1 cellular context compared by ENCODE assay signal in the genomic region with DNA sequence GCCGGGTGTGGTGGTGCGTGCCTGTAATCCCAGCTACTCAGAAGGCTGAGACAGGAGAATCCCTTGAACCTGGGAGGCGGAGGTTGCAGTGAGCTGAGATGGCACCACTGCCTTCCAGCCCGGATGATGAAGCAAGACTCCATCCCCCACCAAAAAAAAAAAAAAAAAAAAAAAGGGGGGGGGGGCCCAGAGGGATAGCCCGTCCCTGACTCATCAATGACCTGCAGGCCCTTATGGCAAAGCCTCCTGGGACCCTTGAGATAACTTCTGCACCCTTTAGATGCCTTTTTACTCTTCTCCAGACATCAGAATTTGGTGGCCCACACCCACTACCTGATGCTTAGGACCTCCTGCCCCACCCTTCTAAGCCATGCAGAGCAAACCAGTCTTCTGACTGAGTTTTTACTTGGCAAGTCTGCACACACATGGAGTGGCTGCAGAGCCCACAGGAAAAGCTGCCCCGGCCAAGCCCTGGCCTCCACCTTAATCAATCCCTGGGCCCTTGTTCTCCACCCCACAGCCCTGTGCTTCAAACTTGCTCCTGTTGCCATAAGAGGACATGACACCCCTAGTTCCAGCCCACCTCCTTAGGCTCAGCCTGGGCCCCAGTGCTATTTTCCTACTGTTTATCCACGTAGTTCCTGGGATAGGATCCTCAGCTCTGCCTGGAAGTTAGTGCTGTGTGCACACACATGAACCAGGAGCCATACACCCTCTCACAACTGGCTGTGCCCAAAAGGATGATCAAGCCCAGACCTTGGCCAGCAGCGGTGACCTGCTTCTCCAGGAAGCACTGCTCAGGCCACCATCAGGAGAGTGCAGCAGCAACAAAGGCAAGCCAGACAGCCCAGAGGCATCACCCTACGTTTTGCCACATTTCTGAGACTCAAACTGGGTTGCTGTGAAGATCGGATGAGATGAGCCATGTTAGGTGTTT.
TF ChIP-seq lines count a peak whose summit lies in the region.

No MANE protein-coding gene starts in this region.

TF ChIP-seq in H1, 55 proteins besides CTCF, POLR2A, EP300 and RAD21:
- TF ChIP-seq TAF7 (optimal IDR thresholded peaks at IDR 0.05; ENCODE audit: borderline replicate concordance, low read depth, low read length) (no peak), SAP30 (IDR thresholded peaks at IDR 0.05; ENCODE audit: insufficient read depth, insufficient replicate concordance, low read length) (no peak), HDAC2 (IDR thresholded peaks at IDR 0.05; ENCODE audit: borderline replicate concordance in 1 of 2, low read depth in 2 of 2, low read length in 2 of 2) (no peak), BACH1 (IDR thresholded peaks at IDR 0.05; ENCODE audit: low read length) (no peak), BCL11A (IDR thresholded peaks at IDR 0.05; ENCODE audit: low read depth in 2 of 2, low read length in 2 of 2) (no peak), TBP (IDR thresholded peaks at IDR 0.05; ENCODE audit: low read depth, low read length) (no peak), JUN (IDR thresholded peaks at IDR 0.05; ENCODE audit: low read depth, low read length) (no peak), ZNF274 (IDR thresholded peaks at IDR 0.05; ENCODE audit: borderline replicate concordance, extremely low read depth, low read length) (no peak), SIN3A (conservative IDR thresholded peaks at IDR 0.05 in 1 of 2, IDR thresholded peaks at IDR 0.05 in 1 of 2; ENCODE audit: low read depth in 1 of 2, low read length in 2 of 2) (no peak), TEAD4 (IDR thresholded peaks at IDR 0.05; ENCODE audit: low read depth, low read length) (no peak), SP4 (IDR thresholded peaks at IDR 0.05; ENCODE audit: low read length) (no peak), NANOG (IDR thresholded peaks at IDR 0.05; ENCODE audit: insufficient read depth, low read depth, low read length, poor library complexity, severe bottlenecking) (no peak)
- TF ChIP-seq, protein P1, sequence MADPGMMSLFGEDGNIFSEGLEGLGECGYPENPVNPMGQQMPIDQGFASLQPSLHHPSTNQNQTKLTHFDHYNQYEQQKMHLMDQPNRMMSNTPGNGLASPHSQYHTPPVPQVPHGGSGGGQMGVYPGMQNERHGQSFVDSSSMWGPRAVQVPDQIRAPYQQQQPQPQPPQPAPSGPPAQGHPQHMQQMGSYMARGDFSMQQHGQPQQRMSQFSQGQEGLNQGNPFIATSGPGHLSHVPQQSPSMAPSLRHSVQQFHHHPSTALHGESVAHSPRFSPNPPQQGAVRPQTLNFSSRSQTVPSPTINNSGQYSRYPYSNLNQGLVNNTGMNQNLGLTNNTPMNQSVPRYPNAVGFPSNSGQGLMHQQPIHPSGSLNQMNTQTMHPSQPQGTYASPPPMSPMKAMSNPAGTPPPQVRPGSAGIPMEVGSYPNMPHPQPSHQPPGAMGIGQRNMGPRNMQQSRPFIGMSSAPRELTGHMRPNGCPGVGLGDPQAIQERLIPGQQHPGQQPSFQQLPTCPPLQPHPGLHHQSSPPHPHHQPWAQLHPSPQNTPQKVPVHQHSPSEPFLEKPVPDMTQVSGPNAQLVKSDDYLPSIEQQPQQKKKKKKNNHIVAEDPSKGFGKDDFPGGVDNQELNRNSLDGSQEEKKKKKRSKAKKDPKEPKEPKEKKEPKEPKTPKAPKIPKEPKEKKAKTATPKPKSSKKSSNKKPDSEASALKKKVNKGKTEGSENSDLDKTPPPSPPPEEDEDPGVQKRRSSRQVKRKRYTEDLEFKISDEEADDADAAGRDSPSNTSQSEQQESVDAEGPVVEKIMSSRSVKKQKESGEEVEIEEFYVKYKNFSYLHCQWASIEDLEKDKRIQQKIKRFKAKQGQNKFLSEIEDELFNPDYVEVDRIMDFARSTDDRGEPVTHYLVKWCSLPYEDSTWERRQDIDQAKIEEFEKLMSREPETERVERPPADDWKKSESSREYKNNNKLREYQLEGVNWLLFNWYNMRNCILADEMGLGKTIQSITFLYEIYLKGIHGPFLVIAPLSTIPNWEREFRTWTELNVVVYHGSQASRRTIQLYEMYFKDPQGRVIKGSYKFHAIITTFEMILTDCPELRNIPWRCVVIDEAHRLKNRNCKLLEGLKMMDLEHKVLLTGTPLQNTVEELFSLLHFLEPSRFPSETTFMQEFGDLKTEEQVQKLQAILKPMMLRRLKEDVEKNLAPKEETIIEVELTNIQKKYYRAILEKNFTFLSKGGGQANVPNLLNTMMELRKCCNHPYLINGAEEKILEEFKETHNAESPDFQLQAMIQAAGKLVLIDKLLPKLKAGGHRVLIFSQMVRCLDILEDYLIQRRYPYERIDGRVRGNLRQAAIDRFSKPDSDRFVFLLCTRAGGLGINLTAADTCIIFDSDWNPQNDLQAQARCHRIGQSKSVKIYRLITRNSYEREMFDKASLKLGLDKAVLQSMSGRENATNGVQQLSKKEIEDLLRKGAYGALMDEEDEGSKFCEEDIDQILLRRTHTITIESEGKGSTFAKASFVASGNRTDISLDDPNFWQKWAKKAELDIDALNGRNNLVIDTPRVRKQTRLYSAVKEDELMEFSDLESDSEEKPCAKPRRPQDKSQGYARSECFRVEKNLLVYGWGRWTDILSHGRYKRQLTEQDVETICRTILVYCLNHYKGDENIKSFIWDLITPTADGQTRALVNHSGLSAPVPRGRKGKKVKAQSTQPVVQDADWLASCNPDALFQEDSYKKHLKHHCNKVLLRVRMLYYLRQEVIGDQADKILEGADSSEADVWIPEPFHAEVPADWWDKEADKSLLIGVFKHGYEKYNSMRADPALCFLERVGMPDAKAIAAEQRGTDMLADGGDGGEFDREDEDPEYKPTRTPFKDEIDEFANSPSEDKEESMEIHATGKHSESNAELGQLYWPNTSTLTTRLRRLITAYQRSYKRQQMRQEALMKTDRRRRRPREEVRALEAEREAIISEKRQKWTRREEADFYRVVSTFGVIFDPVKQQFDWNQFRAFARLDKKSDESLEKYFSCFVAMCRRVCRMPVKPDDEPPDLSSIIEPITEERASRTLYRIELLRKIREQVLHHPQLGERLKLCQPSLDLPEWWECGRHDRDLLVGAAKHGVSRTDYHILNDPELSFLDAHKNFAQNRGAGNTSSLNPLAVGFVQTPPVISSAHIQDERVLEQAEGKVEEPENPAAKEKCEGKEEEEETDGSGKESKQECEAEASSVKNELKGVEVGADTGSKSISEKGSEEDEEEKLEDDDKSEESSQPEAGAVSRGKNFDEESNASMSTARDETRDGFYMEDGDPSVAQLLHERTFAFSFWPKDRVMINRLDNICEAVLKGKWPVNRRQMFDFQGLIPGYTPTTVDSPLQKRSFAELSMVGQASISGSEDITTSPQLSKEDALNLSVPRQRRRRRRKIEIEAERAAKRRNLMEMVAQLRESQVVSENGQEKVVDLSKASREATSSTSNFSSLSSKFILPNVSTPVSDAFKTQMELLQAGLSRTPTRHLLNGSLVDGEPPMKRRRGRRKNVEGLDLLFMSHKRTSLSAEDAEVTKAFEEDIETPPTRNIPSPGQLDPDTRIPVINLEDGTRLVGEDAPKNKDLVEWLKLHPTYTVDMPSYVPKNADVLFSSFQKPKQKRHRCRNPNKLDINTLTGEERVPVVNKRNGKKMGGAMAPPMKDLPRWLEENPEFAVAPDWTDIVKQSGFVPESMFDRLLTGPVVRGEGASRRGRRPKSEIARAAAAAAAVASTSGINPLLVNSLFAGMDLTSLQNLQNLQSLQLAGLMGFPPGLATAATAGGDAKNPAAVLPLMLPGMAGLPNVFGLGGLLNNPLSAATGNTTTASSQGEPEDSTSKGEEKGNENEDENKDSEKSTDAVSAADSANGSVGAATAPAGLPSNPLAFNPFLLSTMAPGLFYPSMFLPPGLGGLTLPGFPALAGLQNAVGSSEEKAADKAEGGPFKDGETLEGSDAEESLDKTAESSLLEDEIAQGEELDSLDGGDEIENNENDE (IDR thresholded peaks at IDR 0.05; ENCODE audit: insufficient replicate concordance, low read length) = no peak
- TF ChIP-seq, protein P2, sequence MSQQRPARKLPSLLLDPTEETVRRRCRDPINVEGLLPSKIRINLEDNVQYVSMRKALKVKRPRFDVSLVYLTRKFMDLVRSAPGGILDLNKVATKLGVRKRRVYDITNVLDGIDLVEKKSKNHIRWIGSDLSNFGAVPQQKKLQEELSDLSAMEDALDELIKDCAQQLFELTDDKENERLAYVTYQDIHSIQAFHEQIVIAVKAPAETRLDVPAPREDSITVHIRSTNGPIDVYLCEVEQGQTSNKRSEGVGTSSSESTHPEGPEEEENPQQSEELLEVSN (IDR thresholded peaks at IDR 0.05) = no peak
- TF ChIP-seq, protein P3, sequence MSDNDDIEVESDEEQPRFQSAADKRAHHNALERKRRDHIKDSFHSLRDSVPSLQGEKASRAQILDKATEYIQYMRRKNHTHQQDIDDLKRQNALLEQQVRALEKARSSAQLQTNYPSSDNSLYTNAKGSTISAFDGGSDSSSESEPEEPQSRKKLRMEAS (IDR thresholded peaks at IDR 0.05) = no peak
